In the genomic region with DNA sequence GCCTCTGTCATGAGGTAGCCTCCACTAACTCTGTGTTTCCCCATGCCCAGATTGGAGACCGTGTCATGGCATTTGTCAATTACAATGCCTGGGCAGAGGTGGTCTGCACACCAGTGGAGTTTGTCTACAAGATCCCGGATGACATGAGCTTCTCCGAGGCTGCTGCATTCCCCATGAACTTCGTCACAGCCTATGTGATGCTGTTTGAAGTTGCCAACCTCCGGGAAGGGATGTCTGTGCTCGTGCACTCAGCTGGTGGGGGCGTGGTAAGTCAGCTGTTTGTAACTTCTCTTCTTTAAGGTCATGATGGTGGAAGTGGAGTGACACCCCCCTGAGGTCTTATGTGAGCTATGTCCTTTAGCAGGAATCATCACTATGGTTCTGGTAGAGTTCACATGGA, we compare ENCODE assay signal across 19 cellular contexts. TPM values are rescaled to one million over a fixed set of nuclear protein-coding genes. Genes with fewer than 3 reads are reported as not detected.
"Had no signal": no experiment of that assay in that cellular context is flagged by ENCODE, and none has a peak within 500 bp of the region (broad histone marks: within the 10 kb centered on the region; RNA-seq: fewer than 3 reads in every experiment).

No MANE protein-coding gene starts in this region.

- DNase-seq: Karpas-422, KG1, MM.1S, NCI-H1092 treated with DMSO at 0.1 percent for 48 hours, NCI-H1436, NCI-H187, NCI-H2029, NCI-H2081 treated with DMSO at 0.1 percent for 48 hours, NCI-H2171, NCI-H226, NCI-H446, NCI-H510A, NCI-H524 treated with DMSO at 0.1 percent for 48 hours, NCI-H69, NCI-H774, SHP77 had no signal

- H3K27ac ChIP-seq: RWPE1 had no signal

- ATAC-seq: HepG2, SK-N-SH treated with all-trans-retinoic acid at 6 μM for 48 hours had no signal

RNA-seq across cellular contexts. Expression of gene VAT1L, which starts 36.8 kb away (rescaled TPM):
- total RNA-seq: HepG2 had no signal
- polyA plus RNA-seq: HepG2 had no signal
